In the genomic region with DNA sequence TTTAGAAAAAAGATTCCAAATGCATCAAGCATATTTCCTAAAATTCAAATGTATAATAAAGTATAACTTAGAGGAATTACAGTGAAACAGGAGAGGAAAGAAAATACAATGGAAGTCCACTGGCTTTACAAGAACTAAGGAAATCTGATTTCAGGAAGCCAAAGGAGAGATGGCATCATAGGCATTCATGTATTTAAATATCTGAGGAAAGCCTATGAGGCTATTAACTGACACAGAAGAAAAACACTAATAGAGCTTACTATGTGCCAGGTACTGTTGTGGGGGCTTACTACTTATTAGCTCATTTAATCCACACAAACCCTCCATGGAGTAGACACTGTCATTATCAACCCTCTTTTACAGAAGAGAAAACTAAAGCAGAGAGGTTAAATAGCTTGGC, we compare ENCODE assay signal across 1 cellular context.
TF ChIP-seq lines count a peak whose summit lies in the region.

No MANE protein-coding gene starts in this region.

TF ChIP-seq in SK-N-SH treated with all-trans-retinoic acid at 6 μM for 48 hours, 23 proteins besides CTCF, POLR2A, EP300 and RAD21 (continued from another document):
- TF ChIP-seq, protein P1, sequence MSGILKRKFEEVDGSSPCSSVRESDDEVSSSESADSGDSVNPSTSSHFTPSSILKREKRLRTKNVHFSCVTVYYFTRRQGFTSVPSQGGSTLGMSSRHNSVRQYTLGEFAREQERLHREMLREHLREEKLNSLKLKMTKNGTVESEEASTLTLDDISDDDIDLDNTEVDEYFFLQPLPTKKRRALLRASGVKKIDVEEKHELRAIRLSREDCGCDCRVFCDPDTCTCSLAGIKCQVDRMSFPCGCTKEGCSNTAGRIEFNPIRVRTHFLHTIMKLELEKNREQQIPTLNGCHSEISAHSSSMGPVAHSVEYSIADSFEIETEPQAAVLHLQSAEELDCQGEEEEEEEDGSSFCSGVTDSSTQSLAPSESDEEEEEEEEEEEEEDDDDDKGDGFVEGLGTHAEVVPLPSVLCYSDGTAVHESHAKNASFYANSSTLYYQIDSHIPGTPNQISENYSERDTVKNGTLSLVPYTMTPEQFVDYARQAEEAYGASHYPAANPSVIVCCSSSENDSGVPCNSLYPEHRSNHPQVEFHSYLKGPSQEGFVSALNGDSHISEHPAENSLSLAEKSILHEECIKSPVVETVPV (CRISPR knock-in tag; IDR thresholded peaks at IDR 0.05) = no peak
- no peak for TF ChIP-seq ZFP30 (CRISPR knock-in tag; IDR thresholded peaks at IDR 0.05)
- TF ChIP-seq ARNTL (CRISPR knock-in tag; IDR thresholded peaks at IDR 0.05; ENCODE audit: borderline replicate concordance, low read depth) = no peak
- TF ChIP-seq, protein P2, sequence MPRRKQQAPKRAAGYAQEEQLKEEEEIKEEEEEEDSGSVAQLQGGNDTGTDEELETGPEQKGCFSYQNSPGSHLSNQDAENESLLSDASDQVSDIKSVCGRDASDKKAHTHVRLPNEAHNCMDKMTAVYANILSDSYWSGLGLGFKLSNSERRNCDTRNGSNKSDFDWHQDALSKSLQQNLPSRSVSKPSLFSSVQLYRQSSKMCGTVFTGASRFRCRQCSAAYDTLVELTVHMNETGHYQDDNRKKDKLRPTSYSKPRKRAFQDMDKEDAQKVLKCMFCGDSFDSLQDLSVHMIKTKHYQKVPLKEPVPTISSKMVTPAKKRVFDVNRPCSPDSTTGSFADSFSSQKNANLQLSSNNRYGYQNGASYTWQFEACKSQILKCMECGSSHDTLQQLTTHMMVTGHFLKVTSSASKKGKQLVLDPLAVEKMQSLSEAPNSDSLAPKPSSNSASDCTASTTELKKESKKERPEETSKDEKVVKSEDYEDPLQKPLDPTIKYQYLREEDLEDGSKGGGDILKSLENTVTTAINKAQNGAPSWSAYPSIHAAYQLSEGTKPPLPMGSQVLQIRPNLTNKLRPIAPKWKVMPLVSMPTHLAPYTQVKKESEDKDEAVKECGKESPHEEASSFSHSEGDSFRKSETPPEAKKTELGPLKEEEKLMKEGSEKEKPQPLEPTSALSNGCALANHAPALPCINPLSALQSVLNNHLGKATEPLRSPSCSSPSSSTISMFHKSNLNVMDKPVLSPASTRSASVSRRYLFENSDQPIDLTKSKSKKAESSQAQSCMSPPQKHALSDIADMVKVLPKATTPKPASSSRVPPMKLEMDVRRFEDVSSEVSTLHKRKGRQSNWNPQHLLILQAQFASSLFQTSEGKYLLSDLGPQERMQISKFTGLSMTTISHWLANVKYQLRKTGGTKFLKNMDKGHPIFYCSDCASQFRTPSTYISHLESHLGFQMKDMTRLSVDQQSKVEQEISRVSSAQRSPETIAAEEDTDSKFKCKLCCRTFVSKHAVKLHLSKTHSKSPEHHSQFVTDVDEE (CRISPR knock-in tag; IDR thresholded peaks at IDR 0.05) = no peak
- TF ChIP-seq TCF4 (CRISPR knock-in tag; IDR thresholded peaks at IDR 0.05; ENCODE audit: borderline replicate concordance) = no peak
